18 cellular contexts compared by ENCODE assay signal in the genomic region with DNA sequence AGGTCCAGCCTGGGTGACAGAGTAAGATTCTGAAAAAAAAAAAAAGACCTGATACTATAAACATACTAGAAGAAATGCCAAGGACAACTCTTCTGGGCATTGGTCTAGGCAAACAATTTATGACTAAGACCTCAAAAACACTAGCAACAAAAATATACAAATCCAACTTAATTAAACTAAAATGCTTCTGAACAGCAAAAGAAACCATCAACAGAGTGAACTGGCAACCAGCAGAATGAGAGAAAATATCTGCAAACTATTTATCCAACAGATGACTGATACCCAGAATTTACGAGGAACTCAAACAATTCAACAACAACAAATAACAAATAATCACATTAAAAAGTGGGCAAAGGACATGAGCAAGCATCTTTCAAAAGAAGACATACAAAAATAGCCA. TPM values are rescaled to one million over a fixed set of nuclear protein-coding genes. Genes with fewer than 3 reads are reported as not detected.
DNase-seq lines count a peak whose midpoint lies in the region; ATAC-seq and TF ChIP-seq lines count a peak whose summit lies in the region.
"Had no signal": no experiment of that assay in that cellular context is flagged by ENCODE, and none has a peak within 500 bp of the region (broad histone marks: within the 10 kb centered on the region; RNA-seq: fewer than 3 reads in every experiment).

No MANE protein-coding gene starts in this region.

- TF ChIP-seq CTCF in 22Rv1 (IDR thresholded peaks at IDR 0.05) (no peak), VCaP (conservative IDR thresholded peaks at IDR 0.05) (no peak)

- H3K27ac ChIP-seq in 22Rv1 (0 out of 2 replicates have a peak overlapping the region, but pooled peaks have one; percentile 44), VCaP (peak overlapping the region; percentile 63; the same call in 1 of the 2 replicates)
- H3K27ac ChIP-seq: BLaER1 had no signal

- DNase-seq in H4 (ENCODE audit: low spot score) (peak; percentile 14), fibroblast of peridontal ligament (ENCODE audit: extremely low read depth) (peak; percentile 25), NCI-H187 treated with DMSO at 0.1 percent for 48 hours (lab: John Stamatoyannopoulos, UW) (no peak), NCI-H526 treated with DMSO at 0.1 percent for 48 hours (lab: John Stamatoyannopoulos, UW) (no peak)
- DNase-seq: 8988T; ACHN; BE2C; C1 segment of cervical spinal cord; Caco-2; Calu3; CD4-positive, alpha-beta T cell; CD8-positive, alpha-beta T cell; DMS79 treated with DMSO at 0.1 percent for 48 hours; GF-D8 had no signal

- ATAC-seq in HG02623 (IDR thresholded peaks at IDR 0.05; ENCODE audit: unreplicated experiment) = no peak
- ATAC-seq: CD8-positive, alpha-beta T cell had no signal

RNA-seq across cellular contexts. Expression of gene GPC6, which starts 26.8 kb away (rescaled TPM):
- total RNA-seq in H4 (2014; rRNA removed; shearing (Covaris generic)) = 9.9 and 10.8 TPM in 2 replicates
- total RNA-seq: Calu3; CD4-positive, alpha-beta T cell; CD8-positive, alpha-beta T cell had no signal

Comparison
In these comparisons a context has a peak if more than half of its experiments do, and no peak if none do; other contexts are left out.
1. DNase-seq: peak in H4 (single experiment) and fibroblast of peridontal ligament (single experiment); none in NCI-H187 treated with DMSO at 0.1 percent for 48 hours (single experiment) and NCI-H526 treated with DMSO at 0.1 percent for 48 hours (single experiment).